25 cellular contexts compared by ENCODE assay signal in genomic region chr6:17299222-17299621, GRCh38. TPM values are rescaled to one million over a fixed set of nuclear protein-coding genes. Genes with fewer than 3 reads are reported as not detected.
"Had no signal": no experiment of that assay in that cellular context is flagged by ENCODE, and none has a peak within 500 bp of the region (broad histone marks: within the 10 kb centered on the region; RNA-seq: fewer than 3 reads in every experiment).

No MANE protein-coding gene starts in this region.

- DNase-seq: hippocampal formation; kidney glomerular epithelial cell; left colon; left lung; midbrain; mucosa of descending colon; naive thymus-derived CD4-positive, alpha-beta T cell; ovary; small intestine; spleen; stimulated activated CD4-positive, alpha-beta T cell treated with anti-CD3 and anti-CD28 coated beads, Interleukin-4, amount 100 ng/mL, for 24 hours; stimulated activated naive CD4-positive, alpha-beta T cell; tibial artery; trophoblast cell; upper lobe of right lung had no signal

- H3K9me3 Mint-ChIP-seq: natural killer cell treated with Interleukin-12 subunit alpha and Interleukin-12 subunit beta and Interleukin-15 and Interleukin-18, amount 100 ng/mL, for 72 hours; stimulated activated effector memory CD8-positive, alpha-beta T cell treated with anti-CD3 and anti-CD28 coated beads, Interleukin-12 subunit alpha, Interleukin-12 subunit beta, amount 100 ng/mL, for 72 hours had no signal

- H3K4me3 ChIP-seq: left lung, mucosa of descending colon, ovary, prostate gland, spleen, suprapubic skin, thoracic aorta, tibial artery, upper lobe of right lung had no signal

- H3K36me3 ChIP-seq: left lung, ovary, prostate gland, spleen, suprapubic skin, thoracic aorta, tibial artery, upper lobe of right lung had no signal

- H3K27me3 ChIP-seq: left lung, ovary, suprapubic skin, tibial artery, upper lobe of right lung had no signal

- H3K4me1 ChIP-seq: left lung, prostate gland, spleen, suprapubic skin, upper lobe of right lung had no signal

- H3K27ac Mint-ChIP-seq: memory B cell; naive thymus-derived CD4-positive, alpha-beta T cell; natural killer cell treated with Interleukin-12 subunit alpha and Interleukin-12 subunit beta and Interleukin-15 and Interleukin-18, amount 100 ng/mL, for 72 hours; stimulated activated effector memory CD8-positive, alpha-beta T cell treated with anti-CD3 and anti-CD28 coated beads, Interleukin-12 subunit alpha, Interleukin-12 subunit beta, amount 100 ng/mL, for 72 hours; stimulated activated naive CD8-positive, alpha-beta T cell treated with anti-CD3 and anti-CD28 coated beads, Interleukin-15, Interleukin-2, amounts not matched to agents 100 ng/mL and 50 ng/mL, for 24 hours had no signal

- H3K9me3 ChIP-seq: left lung, mucosa of descending colon, ovary, prostate gland, spleen, suprapubic skin, thoracic aorta, tibial artery, upper lobe of right lung had no signal

- ATAC-seq: left colon; left lung; mucosa of descending colon; naive thymus-derived CD4-positive, alpha-beta T cell; natural killer cell treated with Interleukin-12 subunit alpha and Interleukin-12 subunit beta and Interleukin-15 and Interleukin-18, amount 100 ng/mL, for 72 hours; sciatic nerve; stimulated activated effector memory CD8-positive, alpha-beta T cell treated with anti-CD3 and anti-CD28 coated beads, Interleukin-12 subunit alpha, Interleukin-12 subunit beta, amount 100 ng/mL, for 72 hours; upper lobe of right lung had no signal

- FAIRE-seq: keratinocyte, small intestine, urothelium cell line had no signal

- H3K27ac ChIP-seq: left lung, ovary, prostate gland, spleen, suprapubic skin, thoracic aorta, tibial artery, upper lobe of right lung had no signal

- H3K36me3 Mint-ChIP-seq: memory B cell; natural killer cell treated with Interleukin-12 subunit alpha and Interleukin-12 subunit beta and Interleukin-15 and Interleukin-18, amount 100 ng/mL, for 72 hours; stimulated activated effector memory CD8-positive, alpha-beta T cell treated with anti-CD3 and anti-CD28 coated beads, Interleukin-12 subunit alpha, Interleukin-12 subunit beta, amount 100 ng/mL, for 72 hours had no signal

- H3K4me1 Mint-ChIP-seq: memory B cell; naive thymus-derived CD4-positive, alpha-beta T cell; stimulated activated effector memory CD8-positive, alpha-beta T cell treated with anti-CD3 and anti-CD28 coated beads, Interleukin-12 subunit alpha, Interleukin-12 subunit beta, amount 100 ng/mL, for 72 hours had no signal

- H3K4me3 Mint-ChIP-seq: memory B cell; naive thymus-derived CD4-positive, alpha-beta T cell; natural killer cell treated with Interleukin-12 subunit alpha and Interleukin-12 subunit beta and Interleukin-15 and Interleukin-18, amount 100 ng/mL, for 72 hours; stimulated activated effector memory CD8-positive, alpha-beta T cell treated with anti-CD3 and anti-CD28 coated beads, Interleukin-12 subunit alpha, Interleukin-12 subunit beta, amount 100 ng/mL, for 72 hours; stimulated activated naive CD8-positive, alpha-beta T cell treated with anti-CD3 and anti-CD28 coated beads, Interleukin-15, Interleukin-2, amounts not matched to agents 100 ng/mL and 50 ng/mL, for 24 hours had no signal

RNA-seq across cellular contexts. Expression of gene RBM24, which starts 18.1 kb away (rescaled TPM):
- total RNA-seq: naive thymus-derived CD4-positive, alpha-beta T cell; natural killer cell treated with Interleukin-12 subunit alpha and Interleukin-12 subunit beta and Interleukin-15 and Interleukin-18, amount 100 ng/mL, for 72 hours had no signal
